9 cellular contexts compared by ENCODE assay signal in the genomic region with DNA sequence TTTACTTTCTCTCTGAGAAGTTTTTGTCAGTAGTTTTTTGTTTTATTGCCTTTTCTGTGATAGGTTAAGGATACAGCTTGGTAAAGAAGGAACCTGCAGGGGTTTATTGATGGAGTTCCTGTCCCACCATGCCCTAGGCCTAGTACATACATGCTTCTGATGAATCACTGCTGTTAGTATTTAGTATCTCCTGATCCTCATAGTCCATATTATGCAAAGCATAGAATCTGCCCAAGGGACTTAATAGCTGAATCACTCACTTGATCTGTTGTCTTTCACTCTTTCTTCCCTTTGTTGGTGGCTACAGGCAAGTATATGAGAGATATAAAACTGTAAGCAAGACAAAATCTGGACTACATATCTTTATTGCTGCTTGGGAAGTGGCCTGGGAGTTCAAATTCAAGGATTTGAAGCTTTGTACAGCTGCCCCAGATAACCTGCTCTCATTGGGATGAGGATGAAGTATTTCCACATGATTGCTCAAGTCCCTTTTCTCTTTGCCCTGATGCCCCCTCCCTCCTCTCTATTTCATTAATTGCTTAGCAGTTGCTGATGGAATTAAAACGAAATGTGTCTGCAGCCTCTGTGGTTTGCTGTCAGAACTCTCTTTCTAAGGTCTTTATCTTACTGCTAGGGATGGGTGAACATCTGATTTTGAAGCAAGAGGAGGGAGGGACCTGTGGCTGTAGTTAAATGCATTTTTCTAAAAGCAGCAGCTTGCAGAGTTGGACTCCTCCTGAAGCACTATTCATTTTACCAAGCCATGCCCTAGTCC.
DNase-seq lines count a peak whose midpoint lies in the region; ATAC-seq, FAIRE-seq and TF ChIP-seq lines count a peak whose summit lies in the region.
"Had no signal": no experiment of that assay in that cellular context is flagged by ENCODE, and none has a peak within 500 bp of the region (broad histone marks: within the 10 kb centered on the region; RNA-seq: fewer than 3 reads in every experiment).

No MANE protein-coding gene starts in this region.

- 0 out of 2 replicates have a peak, but pooled peaks cover 3% of the 10 kb centered on the region for H3K36me3 ChIP-seq in IMR-90 (ENCODE audit: control insufficient read depth, insufficient read depth, low read length)
- no peaks in the 10 kb centered on the region for H3K36me3 ChIP-seq in GM12878 (ENCODE audit: control insufficient read depth in 2 of 2, insufficient read depth in 2 of 2, low read length in 1 of 2)
- peaks cover 3% of the 10 kb centered on the region for H3K36me3 ChIP-seq in mesodermal cell (ENCODE audit: control insufficient read depth, insufficient read depth, low read length)
- peaks cover 3% of the 10 kb centered on the region; the same call in 1 of the 2 replicates for H3K36me3 ChIP-seq in SJCRH30

- no peak overlapping the region for H2BK120ac ChIP-seq in IMR-90 (ENCODE audit: low read depth, low read length)

- H2AK9ac ChIP-seq in IMR-90 (replicated peaks; ENCODE audit: low read depth, low read length, poor library complexity), result no peak overlapping the region

- no peak for DNase-seq in CD14-positive monocyte (ENCODE audit: low spot score)
- DNase-seq in IMR-90, result peak; percentile 75
- no peak for DNase-seq in GM12878 (ENCODE audit: low read depth, low spot score)
- no peak for DNase-seq in SJCRH30
- no peak for DNase-seq in COLO668 (lab: John Stamatoyannopoulos, UW; ENCODE audit: unreplicated experiment)
- no peak for DNase-seq in NCI-H774 (lab: John Stamatoyannopoulos, UW)
- DNase-seq: NCI-H748 treated with DMSO at 0.1 percent for 48 hours had no signal

- no peak overlapping the region for H3K56ac ChIP-seq in IMR-90 (ENCODE audit: extremely low read depth, insufficient read depth, low read length)

- H3K18ac ChIP-seq in IMR-90 (ENCODE audit: low read depth, low read length), result no peak overlapping the region

- peaks cover 0 to 6% (median 0%) of the 10 kb centered on the region in 7 donors for H3K9me3 Mint-ChIP-seq in CD14-positive monocyte

- H3K4me3 Mint-ChIP-seq in CD14-positive monocyte, result no peak overlapping the region

- H3K9ac ChIP-seq in IMR-90 (ENCODE audit: low read depth, low read length), result no peak overlapping the region
- H3K9ac ChIP-seq in GM12878 (ENCODE audit: control insufficient read depth, insufficient read depth, low read length), result no peak overlapping the region; the same call in 1 of the 2 replicates

- no peaks in the 10 kb centered on the region; the same call in 1 of the 2 replicates for H3K9me1 ChIP-seq in IMR-90 (ENCODE audit: insufficient read depth, low read length)

- H3K4me1 ChIP-seq in IMR-90 (ENCODE audit: control insufficient read depth, insufficient read depth, low read length) (peaks cover 6% of the 10 kb centered on the region), GM12878 (ENCODE audit: control insufficient read depth, insufficient read depth, low read length) (peaks cover 34% of the 10 kb centered on the region), mesodermal cell (ENCODE audit: control insufficient read depth, insufficient read depth, low read length, poor library complexity, severe bottlenecking) (no peaks in the 10 kb centered on the region), SJCRH30 (no peaks in the 10 kb centered on the region)

- H3K4ac ChIP-seq in IMR-90 (ENCODE audit: low read depth, low read length), result no peak overlapping the region

- POLR2A ChIA-PET in IMR-90 (lab: Charles Lee; ENCODE audit: unreplicated experiment), result interaction anchor here (0.7 kb wide), 1 partner anchor 218 kb away, joined by 7 read pairs; no protein-coding TSS in a partner anchor
- POLR2A ChIA-PET in GM12878 (lab: Charles Lee), result interaction anchor here (0.6 to 1.0 kb wide), 6 partner anchors 12 to 154 kb away, joined by 3 to 7 read pairs (median 4); no protein-coding TSS in a partner anchor

- no peak overlapping the region for H2AK5ac ChIP-seq in IMR-90 (ENCODE audit: low read depth, low read length)

- H4K8ac ChIP-seq in IMR-90 (ENCODE audit: low read depth in 2 of 2, low read length in 2 of 2), result no peak overlapping the region

- no peak overlapping the region for H4K5ac ChIP-seq in IMR-90 (ENCODE audit: low read depth, low read length)

- FAIRE-seq in GM12878 (lab: Jason Lieb, UNC), result no peak

- no peak overlapping the region for H3K14ac ChIP-seq in IMR-90 (replicated peaks; ENCODE audit: low read depth, low read length)

- no peak for TF ChIP-seq CTCF in CD14-positive monocyte (IDR thresholded peaks at IDR 0.05)
- no peak for TF ChIP-seq CTCF in IMR-90 (conservative IDR thresholded peaks at IDR 0.05; ENCODE audit: low read depth, low read length)
- no peak for TF ChIP-seq CTCF in GM12878 (IDR thresholded peaks at IDR 0.05 in 2 of 3, conservative IDR thresholded peaks at IDR 0.05 in 1 of 3; ENCODE audit: control insufficient read depth in 2 of 3, extremely low read depth in 1 of 3, insufficient read depth in 1 of 3, low read depth in 3 of 3, low read length in 3 of 3)

- TF ChIP-seq RAD21 in IMR-90 (IDR thresholded peaks at IDR 0.05; ENCODE audit: low read length) (no peak), GM12878 (IDR thresholded peaks at IDR 0.05; ENCODE audit: insufficient read depth, low read depth, low read length) (no peak)

- SMC1A ChIA-PET in GM12878 (lab: Charles Lee; ENCODE audit: uncharacterized antibody, unreplicated experiment), result interaction anchor here (0.6 to 7.2 kb wide), 13 partner anchors 11 to 144 kb away, joined by 3 to 53 read pairs (median 4); no protein-coding TSS in a partner anchor

- TF ChIP-seq POLR2A in IMR-90 (IDR thresholded peaks at IDR 0.05; ENCODE audit: low read depth, low read length) (no peak), GM12878 (IDR thresholded peaks at IDR 0.05; ENCODE audit: low read depth, low read length) (no peak)

- dilution Hi-C loops in IMR-90 (cut with HindIII; ENCODE audit: low sequenced_read_pairs, unreplicated experiment), result no loop called here

- CTCF ChIA-PET in IMR-90 (lab: Yijun Ruan, JAX), result no interaction called here
- CTCF ChIA-PET in GM12878 (lab: Yijun Ruan, JAX), result interaction anchor here (0.6 to 0.7 kb wide), 4 partner anchors 21 to 122 kb away, joined by 3 to 4 read pairs (median 3); no protein-coding TSS in a partner anchor

- ATAC-seq in IMR-90 (ENCODE audit: low read depth) (peak; percentile 87), GM12878 (peak; percentile 45), HG03196 (IDR thresholded peaks at IDR 0.05; ENCODE audit: unreplicated experiment) (no peak)

- BruUV-seq in IMR-90 (replicated peaks; lab: Mats Ljungman, UMichigan) (no TSS peak), GM12878 (replicated peaks; lab: Mats Ljungman, UMichigan) (TSS peak; percentile 15)

- no peak overlapping the region for H2BK20ac ChIP-seq in IMR-90 (ENCODE audit: low read depth, low read length)

- H3K79me1 ChIP-seq in IMR-90 (ENCODE audit: low read depth in 1 of 2, low read length in 2 of 2), result peaks cover 36 to 61% of the 10 kb centered on the region in 2 experiments

- H2AFZ ChIP-seq in IMR-90 (replicated peaks; ENCODE audit: low read length, poor library complexity) (no peak overlapping the region), GM12878 (ENCODE audit: control insufficient read depth, low read depth, low read length) (no peak overlapping the region)

- H4K20me1 ChIP-seq in IMR-90 (ENCODE audit: insufficient read depth, low read length), result peaks cover 30% of the 10 kb centered on the region
- H4K20me1 ChIP-seq in GM12878 (ENCODE audit: control insufficient read depth, insufficient read depth), result no peaks in the 10 kb centered on the region

- peaks cover 8 to 13% of the 10 kb centered on the region in 2 donors for H3K36me3 Mint-ChIP-seq in CD14-positive monocyte

- no peak for TF ChIP-seq EP300 in GM12878 (IDR thresholded peaks at IDR 0.05; ENCODE audit: borderline replicate concordance in 1 of 2, control insufficient read depth in 1 of 2, low read depth in 2 of 2, low read length in 2 of 2)

- H3K27me3 Mint-ChIP-seq in CD14-positive monocyte (ENCODE audit: low read depth in 3 of 3), result no peaks in the 10 kb centered on the region

- peaks cover 22% of the 10 kb centered on the region for H3K4me1 Mint-ChIP-seq in CD14-positive monocyte

- H2BK5ac ChIP-seq in IMR-90 (ENCODE audit: low read depth, low read length, poor library complexity, severe bottlenecking), result no peak overlapping the region

- H3K27me3 ChIP-seq in IMR-90 (ENCODE audit: control insufficient read depth, insufficient read depth, low read length) (no peaks in the 10 kb centered on the region), GM12878 (replicated peaks in 1 of 2; ENCODE audit: control insufficient read depth in 2 of 2, insufficient read depth in 2 of 2, low read length in 1 of 2) (no peaks in the 10 kb centered on the region), SJCRH30 (no peaks in the 10 kb centered on the region)

- RAD21 ChIA-PET in GM12878 (lab: Charles Lee; ENCODE audit: unreplicated experiment), result interaction anchor here (0.8 to 2.8 kb wide), 9 partner anchors 16 to 79 kb away, joined by 3 to 8 read pairs (median 4); no protein-coding TSS in a partner anchor

- intact Hi-C loops in CD14-positive monocyte (cut with micrococcal nuclease) (no loop called here), IMR-90 (cut with micrococcal nuclease) (no loop called here), GM12878 (cut with micrococcal nuclease; ENCODE audit: unreplicated experiment) (loop anchor here (5.0 kb wide), 2 partner anchors 48 to 78 kb away; no protein-coding TSS in a partner anchor)

- no peak overlapping the region for H4K91ac ChIP-seq in IMR-90 (ENCODE audit: insufficient read depth, low read depth, low read length)

- no CpG with 5 or more reads among the region's 1 CpG for WGBS in IMR-90 (ENCODE audit: extremely low coverage in 2 of 2, insufficient read length in 1 of 2), 2 experiments
- WGBS in GM12878 (ENCODE audit: insufficient coverage, insufficient replicate concordance, low lambda C conversion rate, missing lambda C conversion rate), result 8% methylated on average over 1 of the region's 1 CpG
- WGBS in mesodermal cell (ENCODE audit: insufficient coverage in 2 of 2), 2 experiments, result no CpG with 5 or more reads among the region's 1 CpG

- peak overlapping the region in 4 of 7 donors; percentile 2 to 80 (median 39) for H3K27ac Mint-ChIP-seq in CD14-positive monocyte

- H3K4me3 ChIP-seq in IMR-90 (ENCODE audit: insufficient read depth, low read depth, low read length), result no peak overlapping the region
- H3K4me3 ChIP-seq in GM12878, result no peak overlapping the region
- H3K4me3 ChIP-seq in mesodermal cell (ENCODE audit: extremely low read depth, insufficient read depth, low read length, poor library complexity, severe bottlenecking), result no peak overlapping the region
- H3K4me3 ChIP-seq in SJCRH30, result no peak overlapping the region

- H3K23ac ChIP-seq in IMR-90 (ENCODE audit: low read depth, low read length), result no peak overlapping the region

- H3K27ac ChIP-seq in IMR-90 (ENCODE audit: insufficient read depth, low read length) (no peak overlapping the region), GM12878 (ENCODE audit: control insufficient read depth, insufficient read depth) (peak overlapping the region; percentile 42), mesodermal cell (ENCODE audit: low read depth, low read length, severe bottlenecking) (peak overlapping the region; percentile 32), SJCRH30 (no peak overlapping the region)

- H3K4me2 ChIP-seq in IMR-90 (ENCODE audit: low read depth, low read length) (peak overlapping the region; percentile 1; the same call in 1 of the 2 replicates), GM12878 (ENCODE audit: control insufficient read depth, insufficient read depth) (0 out of 2 replicates have a peak overlapping the region, but pooled peaks have one; percentile 1)

- in situ Hi-C loops in IMR-90 (cut with MboI; ENCODE audit: low sequenced_read_pairs), result no loop called here
- in situ Hi-C loops in GM12878 (cut with MboI), result no loop called here

- H3K9me3 ChIP-seq in IMR-90 (ENCODE audit: control insufficient read depth, insufficient read depth, low read length) (no peaks in the 10 kb centered on the region; the same call in 1 of the 2 replicates), GM12878 (replicated peaks; ENCODE audit: control insufficient read depth, insufficient read depth, low read length) (peaks cover 5% of the 10 kb centered on the region; the same call in 1 of the 3 replicates), mesodermal cell (ENCODE audit: control insufficient read depth, low read length) (peaks cover 2% of the 10 kb centered on the region), SJCRH30 (replicated peaks) (no peaks in the 10 kb centered on the region)

- H2BK15ac ChIP-seq in IMR-90 (ENCODE audit: low read depth, low read length), result no peak overlapping the region

- peaks cover 35% of the 10 kb centered on the region for H3K79me2 ChIP-seq in GM12878 (ENCODE audit: control insufficient read depth, insufficient read depth, low read length)

Comparison
In these comparisons a context has a peak if more than half of its experiments do, and no peak if none do; other contexts are left out.
1. H3K27ac ChIP-seq: peak in GM12878 (single experiment) and mesodermal cell (single experiment); none in IMR-90 (single experiment) and SJCRH30 (single experiment).